ENCODE assay signal across 19 cellular contexts in genomic region chr4:53744446-53745160, GRCh38.
DNase-seq lines count a peak whose midpoint lies in the region; TF ChIP-seq lines count a peak whose summit lies in the region.
"Had no signal": no experiment of that assay in that cellular context is flagged by ENCODE, and none has a peak within 500 bp of the region (broad histone marks: within the 10 kb centered on the region; RNA-seq: fewer than 3 reads in every experiment).

No MANE protein-coding gene starts in this region.

- no peak overlapping the region for H3K4me3 ChIP-seq in GM12865 (ENCODE audit: low read depth, low read length)
- H3K4me3 ChIP-seq in OCI-LY7 (ENCODE audit: low read depth, low read length, poor library complexity, severe bottlenecking) = peak overlapping the region; percentile 18
- no peak overlapping the region for H3K4me3 ChIP-seq in mesendoderm (ENCODE audit: low read length)
- H3K4me3 ChIP-seq: K562, lung, suprapubic skin had no signal

- no peak overlapping the region for H2BK120ac ChIP-seq in mesendoderm (ENCODE audit: low read depth, low read length)

- H3K4me1 Mint-ChIP-seq in activated CD4-positive, alpha-beta memory T cell treated with anti-CD3 and anti-CD28 coated beads for 36 hours (ENCODE audit: low read depth) = no peaks in the 10 kb centered on the region
- H3K4me1 Mint-ChIP-seq: activated CD4-positive, alpha-beta T cell treated with anti-CD3 and anti-CD28 coated beads, Interleukin-2, amount 10 ng/mL, durations not matched to agents 24 days and 14 days; neural crest cell had no signal

- no peak overlapping the region for H3K23ac ChIP-seq in mesendoderm (ENCODE audit: low read length)

- H3K9me3 Mint-ChIP-seq in activated CD4-positive, alpha-beta memory T cell treated with anti-CD3 and anti-CD28 coated beads for 36 hours = no peaks in the 10 kb centered on the region
- H3K9me3 Mint-ChIP-seq: activated CD4-positive, alpha-beta T cell treated with anti-CD3 and anti-CD28 coated beads, Interleukin-2, amount 10 ng/mL, durations not matched to agents 24 days and 14 days; activated naive CD4-positive, alpha-beta T cell treated with anti-CD3 and anti-CD28 coated beads for 36 hours; neural crest cell had no signal

- H3K79me1 ChIP-seq in mesendoderm (ENCODE audit: low read length) = no peaks in the 10 kb centered on the region

- BruUV-seq in OCI-LY7 (replicated peaks; lab: Mats Ljungman, UMichigan) = no TSS peak

- H3K4me1 ChIP-seq in OCI-LY7 (ENCODE audit: insufficient read depth, low read length, poor library complexity, severe bottlenecking) = peaks cover 69% of the 10 kb centered on the region
- H3K4me1 ChIP-seq in mesendoderm (ENCODE audit: control insufficient read depth, low read depth, low read length) = no peaks in the 10 kb centered on the region
- H3K4me1 ChIP-seq: suprapubic skin had no signal

- no peaks in the 10 kb centered on the region for H3K36me3 Mint-ChIP-seq in activated CD4-positive, alpha-beta memory T cell treated with anti-CD3 and anti-CD28 coated beads for 36 hours

- no peaks in the 10 kb centered on the region for H4K20me1 ChIP-seq in OCI-LY7 (ENCODE audit: insufficient read depth, low read length)

- POLR2A ChIA-PET in OCI-LY7 (lab: Charles Lee) = interaction anchor here (1.4 to 2.4 kb wide), 6 partner anchors 8 to 396 kb away, joined by 3 to 13 read pairs (median 4); no protein-coding TSS in a partner anchor
- POLR2A ChIA-PET in activated CD4-positive, alpha-beta memory T cell treated with anti-CD3 and anti-CD28 coated beads for 36 hours (lab: Charles Lee) = no interaction called here

- H3K27me3 Mint-ChIP-seq in activated CD4-positive, alpha-beta memory T cell treated with anti-CD3 and anti-CD28 coated beads for 36 hours = peaks cover 8% of the 10 kb centered on the region
- H3K27me3 Mint-ChIP-seq: activated CD4-positive, alpha-beta T cell treated with anti-CD3 and anti-CD28 coated beads, Interleukin-2, amount 10 ng/mL, durations not matched to agents 24 days and 14 days had no signal

- no peak overlapping the region for H3K56ac ChIP-seq in mesendoderm (ENCODE audit: low read length)

- no peak overlapping the region for H3K9ac ChIP-seq in mesendoderm (ENCODE audit: low read length)

- intact Hi-C loops in OCI-LY7 (cut with micrococcal nuclease; ENCODE audit: unreplicated experiment) = loop anchor here (5.0 to 10.0 kb wide), 4 partner anchors 58 to 1900 kb away; partner anchors contain the start of genes CHIC2 and DCUN1D4
- intact Hi-C loops in activated CD4-positive, alpha-beta memory T cell treated with anti-CD3 and anti-CD28 coated beads for 36 hours (cut with micrococcal nuclease) = no loop called here

- no peak overlapping the region for H4K8ac ChIP-seq in mesendoderm (ENCODE audit: low read depth, low read length)

- TF ChIP-seq CTCF in GM12865 (IDR thresholded peaks at IDR 0.05; ENCODE audit: insufficient read depth, low read depth, low read length, missing control alignments) (no peak), OCI-LY7 (conservative IDR thresholded peaks at IDR 0.05; ENCODE audit: low read length) (peak; percentile 49)

- H3K27ac ChIP-seq in OCI-LY7 (ENCODE audit: low read depth, low read length, poor library complexity, severe bottlenecking) (peak overlapping the region; percentile 69), mesendoderm (ENCODE audit: low read depth, low read length) (no peak overlapping the region)
- H3K27ac ChIP-seq: C4-2B, suprapubic skin had no signal

- H3K27ac Mint-ChIP-seq in activated CD4-positive, alpha-beta memory T cell treated with anti-CD3 and anti-CD28 coated beads for 36 hours = no peak overlapping the region
- H3K27ac Mint-ChIP-seq: activated CD4-positive, alpha-beta T cell treated with anti-CD3 and anti-CD28 coated beads, Interleukin-2, amount 10 ng/mL, durations not matched to agents 24 days and 14 days; activated naive CD4-positive, alpha-beta T cell treated with anti-CD3 and anti-CD28 coated beads for 36 hours had no signal

- H3K36me3 ChIP-seq in OCI-LY7 (ENCODE audit: insufficient read depth, low read length) (no peaks in the 10 kb centered on the region), mesendoderm (ENCODE audit: control insufficient read depth, insufficient read depth, low read length) (no peaks in the 10 kb centered on the region)
- H3K36me3 ChIP-seq: suprapubic skin had no signal

- H2BK15ac ChIP-seq in mesendoderm (replicated peaks; ENCODE audit: low read depth) = no peak overlapping the region

- WGBS in mesendoderm (ENCODE audit: extremely low coverage, insufficient coverage, low lambda C conversion rate) = no CpG with 5 or more reads among the region's 4 CpGs

- no peak overlapping the region for H3K18ac ChIP-seq in mesendoderm (ENCODE audit: low read length)

- no peaks in the 10 kb centered on the region for H3K9me2 ChIP-seq in OCI-LY7 (ENCODE audit: insufficient read depth, low read length)

- CTCF ChIA-PET in OCI-LY7 (lab: Charles Lee; ENCODE audit: unreplicated experiment) = interaction anchor here (0.6 kb wide), 1 partner anchor 41 kb away, joined by 3 read pairs; no protein-coding TSS in a partner anchor
- CTCF ChIA-PET in activated CD4-positive, alpha-beta memory T cell treated with anti-CD3 and anti-CD28 coated beads for 36 hours (lab: Charles Lee) = no interaction called here

- no peaks in the 10 kb centered on the region for H3K27me3 ChIP-seq in mesendoderm (ENCODE audit: insufficient read depth, low read length, poor library complexity)
- H3K27me3 ChIP-seq: suprapubic skin had no signal

- peak overlapping the region; percentile 91 for H2AFZ ChIP-seq in OCI-LY7 (ENCODE audit: low read length)

- H2AK5ac ChIP-seq in mesendoderm (ENCODE audit: low read length) = no peak overlapping the region

- no peak overlapping the region for H4K5ac ChIP-seq in mesendoderm (ENCODE audit: low read length)

- H3K79me2 ChIP-seq in OCI-LY7 (ENCODE audit: insufficient read depth, low read depth, low read length) (no peaks in the 10 kb centered on the region), mesendoderm (ENCODE audit: control insufficient read depth, insufficient read depth, low read length) (no peaks in the 10 kb centered on the region)

- H3K4me3 Mint-ChIP-seq in activated CD4-positive, alpha-beta memory T cell treated with anti-CD3 and anti-CD28 coated beads for 36 hours = no peak overlapping the region
- H3K4me3 Mint-ChIP-seq: activated CD4-positive, alpha-beta T cell treated with anti-CD3 and anti-CD28 coated beads, Interleukin-2, amount 10 ng/mL, durations not matched to agents 24 days and 14 days; activated naive CD4-positive, alpha-beta T cell treated with anti-CD3 and anti-CD28 coated beads for 36 hours; neural crest cell had no signal

- H3K4ac ChIP-seq in mesendoderm (ENCODE audit: low read depth, low read length) = no peak overlapping the region

- H2BK5ac ChIP-seq in mesendoderm (ENCODE audit: low read length) = no peak overlapping the region

- H3K4me2 ChIP-seq in OCI-LY7 (ENCODE audit: low read length) = peak overlapping the region; percentile 60
- H3K4me2 ChIP-seq in mesendoderm (ENCODE audit: low read length) = no peak overlapping the region

- H3K9me3 ChIP-seq in OCI-LY7 (ENCODE audit: low read length) = peaks cover 5% of the 10 kb centered on the region; the same call in 1 of the 2 replicates
- H3K9me3 ChIP-seq: suprapubic skin had no signal

- DNase-seq in GM12865 (ENCODE audit: low read depth) (peak; percentile 41), NCI-H1092 treated with DMSO at 0.1 percent for 48 hours (lab: John Stamatoyannopoulos, UW) (peak; percentile 36), OCI-LY7 (ENCODE audit: low spot score) (peak; percentile 74), mesendoderm (peak; percentile 30), mesenteric fat pad (ENCODE audit: low spot score) (no peak), midbrain (lab: John Stamatoyannopoulos, UW) (no peak)
- DNase-seq in activated CD4-positive, alpha-beta memory T cell treated with anti-CD3 and anti-CD28 coated beads for 36 hours = no peak
- DNase-seq: activated CD4-positive, alpha-beta T cell treated with anti-CD3 and anti-CD28 coated beads, Interleukin-2, amount 10 ng/mL, durations not matched to agents 24 days and 14 days; activated naive CD4-positive, alpha-beta T cell treated with anti-CD3 and anti-CD28 coated beads for 36 hours; activated T-cell treated with anti-CD3 and anti-CD28 coated beads for 4 hours; cortex of kidney; NCI-H1105 treated with DMSO at 0.1 percent for 48 hours; SIG-M5; T1000 had no signal

Comparison
In these comparisons a context has a peak if more than half of its experiments do, and no peak if none do; other contexts are left out.
1. DNase-seq: peak in GM12865 (single experiment), NCI-H1092 treated with DMSO at 0.1 percent for 48 hours (single experiment), OCI-LY7 (single experiment) and mesendoderm (single experiment); none in mesenteric fat pad (single experiment), midbrain (single experiment) and activated CD4-positive, alpha-beta memory T cell treated with anti-CD3 and anti-CD28 coated beads for 36 hours (single experiment).